Comparison of ENCODE assay signal across 10 cellular contexts in the genomic region with DNA sequence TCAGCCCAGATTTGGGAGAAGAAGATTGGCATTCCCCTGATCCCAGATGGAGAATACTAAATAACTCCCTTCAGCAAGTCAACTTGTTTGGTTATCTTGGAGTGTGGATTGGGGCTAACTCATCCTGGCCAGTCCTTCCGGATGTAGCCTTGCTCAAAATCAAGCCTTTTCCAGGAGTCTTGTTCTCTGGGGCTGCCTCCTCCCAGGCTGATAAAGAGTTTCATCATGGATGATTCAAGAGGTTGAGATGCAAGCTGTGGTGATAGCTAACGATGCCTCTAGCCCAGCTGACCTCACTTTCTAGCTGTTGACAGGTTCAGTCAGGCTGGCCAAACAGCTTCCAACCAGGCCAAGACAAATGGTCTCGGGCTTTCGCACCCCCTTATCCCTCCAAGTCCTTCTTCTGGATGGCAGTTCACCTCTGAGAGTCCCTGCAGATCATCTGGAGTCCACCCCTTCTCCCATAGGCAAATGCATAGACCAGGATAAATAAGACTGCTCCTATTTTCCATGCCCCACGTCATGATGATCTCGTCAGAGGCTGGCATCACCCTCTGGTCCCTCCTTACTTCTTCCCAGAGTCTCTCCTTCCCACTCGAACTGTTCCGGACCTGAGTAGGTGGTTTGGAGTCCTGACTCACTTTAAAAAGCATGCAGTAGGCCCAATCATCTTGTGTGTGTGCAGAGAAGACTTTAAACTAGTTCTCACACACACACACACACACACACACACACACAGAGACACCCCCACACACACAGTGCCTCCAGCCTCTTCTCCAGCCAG.
DNase-seq lines count a peak whose midpoint lies in the region; ATAC-seq, FAIRE-seq and TF ChIP-seq lines count a peak whose summit lies in the region.
"Had no signal": no experiment of that assay in that cellular context is flagged by ENCODE, and none has a peak within 500 bp of the region (broad histone marks: within the 10 kb centered on the region; RNA-seq: fewer than 3 reads in every experiment).

No MANE protein-coding gene starts in this region.

- H3K36me3 ChIP-seq in HepG2 (replicated peaks in 1 of 2; ENCODE audit: control insufficient read depth in 1 of 2, insufficient read depth in 2 of 2, low read length in 2 of 2) (no peaks in the 10 kb centered on the region), right lobe of liver (no peaks in the 10 kb centered on the region), endodermal cell (ENCODE audit: control insufficient read depth, insufficient read depth, low read length) (no peaks in the 10 kb centered on the region), left lung (no peaks in the 10 kb centered on the region)

- TF ChIP-seq RAD21 in HepG2 (CRISPR knock-in tag; IDR thresholded peaks at IDR 0.05): no peak

- H3K4me2 ChIP-seq in HepG2 (ENCODE audit: low read depth, low read length): no peak overlapping the region

- H3K4me1 Mint-ChIP-seq in endodermal cell: peaks cover 4% of the 10 kb centered on the region
- H3K4me1 Mint-ChIP-seq in activated CD4-positive, alpha-beta T cell treated with anti-CD3 and anti-CD28 coated beads for 36 hours: no peaks in the 10 kb centered on the region

- BruUV-seq in HepG2 (replicated peaks; lab: Mats Ljungman, UMichigan): no TSS peak

- no peak overlapping the region for H3K27ac Mint-ChIP-seq in endodermal cell
- no peak overlapping the region for H3K27ac Mint-ChIP-seq in activated CD4-positive, alpha-beta T cell treated with anti-CD3 and anti-CD28 coated beads for 36 hours

- in situ Hi-C loops in HepG2 (cut with HindIII; ENCODE audit: extremely low pct_ligation_motif_present, low pct_unique_long_range_greater_than_20kb): no loop called here

- no peak for FAIRE-seq in HepG2 (lab: Jason Lieb, UNC)

- POLR2A ChIA-PET in HepG2 (lab: Yijun Ruan, JAX): no interaction called here
- POLR2A ChIA-PET in activated CD4-positive, alpha-beta T cell treated with anti-CD3 and anti-CD28 coated beads for 36 hours (lab: Charles Lee): interaction anchor here (0.7 kb wide), 1 partner anchor 112 kb away, joined by 3 read pairs; no protein-coding TSS in a partner anchor

- H4K20me1 ChIP-seq in HepG2 (ENCODE audit: insufficient read depth, low read length): no peaks in the 10 kb centered on the region

- WGBS in HepG2 (ENCODE audit: low lambda C conversion rate): 26% methylated on average over 8 of the region's 8 CpGs
- WGBS in right lobe of liver (ENCODE audit: insufficient coverage, low coverage, low lambda C conversion rate, missing lambda C conversion rate): 58% methylated on average over 5 of the region's 8 CpGs
- 88 to 97% methylated on average over 3 to 8 of the region's 8 CpGs for WGBS in endodermal cell (ENCODE audit: insufficient coverage in 1 of 2, insufficient read length in 1 of 2), 2 experiments

- H3K9me3 Mint-ChIP-seq in endodermal cell: no peaks in the 10 kb centered on the region
- peaks cover 4% of the 10 kb centered on the region for H3K9me3 Mint-ChIP-seq in activated CD4-positive, alpha-beta T cell treated with anti-CD3 and anti-CD28 coated beads for 36 hours (ENCODE audit: low read depth)

- TF ChIP-seq EP300 in HepG2 (IDR thresholded peaks at IDR 0.05; ENCODE audit: low read depth in 2 of 2, low read length in 2 of 2): no peak
- no peak for TF ChIP-seq EP300 in HepG2 (CRISPR knock-in tag; IDR thresholded peaks at IDR 0.05; ENCODE audit: borderline replicate concordance)

- no peak overlapping the region for H3K4me3 Mint-ChIP-seq in endodermal cell
- H3K4me3 Mint-ChIP-seq in activated CD4-positive, alpha-beta T cell treated with anti-CD3 and anti-CD28 coated beads for 36 hours: no peak overlapping the region

- TF ChIP-seq CTCF in HepG2 (CRISPR knock-in tag; IDR thresholded peaks at IDR 0.05) (no peak), right lobe of liver (IDR thresholded peaks at IDR 0.05) (no peak), endodermal cell (conservative IDR thresholded peaks at IDR 0.05) (no peak), left lung (IDR thresholded peaks at IDR 0.05) (no peak)

- H3K9me3 ChIP-seq in HepG2 (ENCODE audit: low read length) (no peaks in the 10 kb centered on the region), right lobe of liver (no peaks in the 10 kb centered on the region), endodermal cell (ENCODE audit: control insufficient read depth, low read length) (no peaks in the 10 kb centered on the region), left lung (peaks cover 0 to 13% of the 10 kb centered on the region in 2 donors)
- H3K9me3 ChIP-seq: mucosa of descending colon had no signal

- H3K27me3 Mint-ChIP-seq in endodermal cell (ENCODE audit: insufficient read depth): peaks cover 12% of the 10 kb centered on the region
- no peaks in the 10 kb centered on the region for H3K27me3 Mint-ChIP-seq in activated CD4-positive, alpha-beta T cell treated with anti-CD3 and anti-CD28 coated beads for 36 hours

- intact Hi-C loops in HepG2 (cut with micrococcal nuclease; ENCODE audit: unreplicated experiment) (no loop called here), right lobe of liver (cut with DNase I) (no loop called here), left lung (cut with DNase I) (no loop called here)
- intact Hi-C loops in activated CD4-positive, alpha-beta T cell treated with anti-CD3 and anti-CD28 coated beads for 36 hours (cut with DNase I, micrococcal nuclease): no loop called here

- H3K4me3 ChIP-seq in HepG2 (replicated peaks in 1 of 3; ENCODE audit: insufficient read depth in 1 of 3, low read depth in 2 of 3, low read length in 3 of 3) (no peak overlapping the region), right lobe of liver (no peak overlapping the region), endodermal cell (ENCODE audit: low read length) (no peak overlapping the region), left lung (no peak overlapping the region)
- H3K4me3 ChIP-seq: mucosa of descending colon had no signal

- no peaks in the 10 kb centered on the region for H3K36me3 Mint-ChIP-seq in endodermal cell (ENCODE audit: low read depth)
- no peaks in the 10 kb centered on the region for H3K36me3 Mint-ChIP-seq in activated CD4-positive, alpha-beta T cell treated with anti-CD3 and anti-CD28 coated beads for 36 hours (ENCODE audit: low read depth)

- CTCF ChIA-PET in HepG2 (lab: Yijun Ruan, JAX; ENCODE audit: low intra/inter-chr PET ratio, low total read pairs): no interaction called here
- CTCF ChIA-PET in activated CD4-positive, alpha-beta T cell treated with anti-CD3 and anti-CD28 coated beads for 36 hours (lab: Charles Lee): no interaction called here

- ATAC-seq in HepG2 (no peak), right lobe of liver (no peak), left lung (peak; percentile 74), GM21447 (IDR thresholded peaks at IDR 0.05; ENCODE audit: unreplicated experiment) (no peak)
- ATAC-seq in activated CD4-positive, alpha-beta T cell treated with anti-CD3 and anti-CD28 coated beads for 36 hours: no peak
- ATAC-seq: mucosa of descending colon had no signal

- no peak for DNase-seq in HepG2 (ENCODE audit: low spot score)
- DNase-seq in right lobe of liver: no peak
- DNase-seq in endodermal cell: peak; percentile 44
- DNase-seq in left lung: no peak
- no peak for DNase-seq in activated CD4-positive, alpha-beta T cell treated with anti-CD3 and anti-CD28 coated beads for 36 hours
- DNase-seq in activated CD8-positive, alpha-beta memory T cell treated with anti-CD3 and anti-CD28 coated beads for 24 hours: no peak
- DNase-seq in NCI-H1092 treated with DMSO at 0.1 percent for 48 hours (lab: John Stamatoyannopoulos, UW): no peak
- DNase-seq: mucosa of descending colon, NCI-H2081 had no signal

- H3K9ac ChIP-seq in HepG2 (ENCODE audit: insufficient read depth, low read depth, low read length) (no peak overlapping the region), endodermal cell (ENCODE audit: extremely low read depth, low read length, poor library complexity, severe bottlenecking) (no peak overlapping the region)

- H2AFZ ChIP-seq in HepG2 (ENCODE audit: low read length): no peak overlapping the region

- no peak overlapping the region for H3K27ac ChIP-seq in HepG2 (ENCODE audit: extremely low read length, insufficient read depth, low read length)
- no peak overlapping the region for H3K27ac ChIP-seq in right lobe of liver
- no peak overlapping the region for H3K27ac ChIP-seq in endodermal cell (ENCODE audit: low read depth, low read length)
- H3K27ac ChIP-seq in left lung: no peak overlapping the region

- no peaks in the 10 kb centered on the region for H3K79me2 ChIP-seq in HepG2 (ENCODE audit: insufficient read depth, low read length)

- no peak for TF ChIP-seq POLR2A in HepG2 (IDR thresholded peaks at IDR 0.05; ENCODE audit: insufficient read depth in 1 of 2, low read depth in 2 of 2, low read length in 2 of 2)
- TF ChIP-seq POLR2A in right lobe of liver (IDR thresholded peaks at IDR 0.05): no peak

- no peaks in the 10 kb centered on the region for H3K4me1 ChIP-seq in HepG2 (ENCODE audit: insufficient read depth, low read length)
- no peaks in the 10 kb centered on the region for H3K4me1 ChIP-seq in right lobe of liver
- no peaks in the 10 kb centered on the region for H3K4me1 ChIP-seq in endodermal cell (ENCODE audit: control insufficient read depth, insufficient read depth, low read length)
- H3K4me1 ChIP-seq in left lung: no peaks in the 10 kb centered on the region

- peaks cover 0 to 14% of the 10 kb centered on the region in 2 experiments; a peak in 3 of 5 replicates for H3K27me3 ChIP-seq in HepG2 (ENCODE audit: control insufficient read depth in 1 of 2, insufficient read depth in 2 of 2, low read length in 2 of 2)
- H3K27me3 ChIP-seq in right lobe of liver: no peaks in the 10 kb centered on the region
- H3K27me3 ChIP-seq in endodermal cell (ENCODE audit: control insufficient read depth, insufficient read depth, low read length, poor library complexity, severe bottlenecking): no peaks in the 10 kb centered on the region
- H3K27me3 ChIP-seq in left lung: no peaks in the 10 kb centered on the region

TF ChIP-seq in HepG2, 621 proteins besides CTCF, POLR2A, EP300 and RAD21:
- TF ChIP-seq, protein P1, sequence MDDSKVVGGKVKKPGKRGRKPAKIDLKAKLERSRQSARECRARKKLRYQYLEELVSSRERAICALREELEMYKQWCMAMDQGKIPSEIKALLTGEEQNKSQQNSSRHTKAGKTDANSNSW (CRISPR knock-in tag; IDR thresholded peaks at IDR 0.05; ENCODE audit: borderline replicate concordance): no peak
- no peak for TF ChIP-seq ZNF136 (CRISPR knock-in tag; IDR thresholded peaks at IDR 0.05; ENCODE audit: low read depth)
- TF ChIP-seq CENPT (CRISPR knock-in tag; IDR thresholded peaks at IDR 0.05; ENCODE audit: low read depth): no peak
- TF ChIP-seq RELA (CRISPR knock-in tag; IDR thresholded peaks at IDR 0.05): no peak
- no peak for TF ChIP-seq NR1H2 (CRISPR knock-in tag; IDR thresholded peaks at IDR 0.05; ENCODE audit: borderline replicate concordance, low read depth)
- TF ChIP-seq TRIM24 (CRISPR knock-in tag; IDR thresholded peaks at IDR 0.05): no peak
- TF ChIP-seq CREB1 (IDR thresholded peaks at IDR 0.05): peak; percentile 53; the same call in 1 of the 2 replicates
- no peak for TF ChIP-seq CREB1 (CRISPR knock-in tag; IDR thresholded peaks at IDR 0.05)
TF ChIP-seq in HepG2: peak in this region for 1.
